8 cellular contexts compared by ENCODE assay signal in genomic region chr5:177491429-177491945, GRCh38. TPM values are rescaled to one million over a fixed set of nuclear protein-coding genes. Genes with fewer than 3 reads are reported as not detected.
DNase-seq lines count a peak whose midpoint lies in the region; ATAC-seq, FAIRE-seq and TF ChIP-seq lines count a peak whose summit lies in the region.

No MANE protein-coding gene starts in this region.

- peak; percentile 67 for TF ChIP-seq CTCF in foreskin fibroblast (IDR thresholded peaks at IDR 0.05; ENCODE audit: low read depth, low read length)

- no peak for ATAC-seq in HG03175 (IDR thresholded peaks at IDR 0.05; ENCODE audit: unreplicated experiment)

- H3K4me3 ChIP-seq in foreskin fibroblast (ENCODE audit: low read depth in 1 of 2, low read length in 2 of 2), result no peak overlapping the region

- peak; percentile 28 for DNase-seq in ACHN
- no peak for DNase-seq in GM12892 (ENCODE audit: insufficient read length)
- peak; percentile 41 for DNase-seq in SKM-1 treated with dmso at 0.1 percent for 144 hours (lab: John Stamatoyannopoulos, UW; ENCODE audit: unreplicated experiment)
- peak in 1 of 2 donors; percentile 62 for DNase-seq in foreskin fibroblast
- DNase-seq in stimulated activated CD8-positive, alpha-beta memory T cell treated with anti-CD3 and anti-CD28 coated beads, Interleukin-4, amount 100 ng/mL, for 48 hours, result peak; percentile 69
- no peak for DNase-seq in globus pallidus (ENCODE audit: low spot score)
- no peak for DNase-seq in AML-193 (lab: John Stamatoyannopoulos, UW)

- peak; percentile 21; the same call in 1 of the 2 replicates for TF ChIP-seq POLR2A in GM12892 (IDR thresholded peaks at IDR 0.05; ENCODE audit: low read depth, low read length)

- no peak for FAIRE-seq in GM12892 (lab: Jason Lieb, UNC)

- in situ Hi-C loops in ACHN (cut with HindIII; ENCODE audit: low pct_ligation_motif_present, low pct_unique_long_range_greater_than_20kb, low sequenced_read_pairs), result no loop called here

RNA-seq across cellular contexts. Expression of gene PDLIM7, which starts 5.9 kb away (rescaled TPM):
- 12.2 TPM for polyA plus RNA-seq in GM12892 (2012; ENCODE audit: missing spikeins)

RNA-seq across cellular contexts. Expression of gene DBN1, which starts 18.1 kb away (rescaled TPM):
- 6.8 TPM for polyA plus RNA-seq in GM12892 (2012; ENCODE audit: missing spikeins)

RNA-seq across cellular contexts. Expression of gene DOK3, which starts 18.1 kb away (rescaled TPM):
- 27.7 TPM for polyA plus RNA-seq in GM12892 (2012; ENCODE audit: missing spikeins)

RNA-seq across cellular contexts. Expression of gene DDX41, which starts 25.3 kb away (rescaled TPM):
- 112 TPM for polyA plus RNA-seq in GM12892 (2012; ENCODE audit: missing spikeins)

RNA-seq across cellular contexts. Expression of gene PRR7, which starts 44.9 kb away (rescaled TPM):
- 0.34 TPM for polyA plus RNA-seq in GM12892 (2012; ENCODE audit: missing spikeins)

Comparison
In these comparisons a context has a peak if more than half of its experiments do, and no peak if none do; other contexts are left out.
1. DNase-seq: peak in ACHN (single experiment), SKM-1 treated with dmso at 0.1 percent for 144 hours (single experiment) and stimulated activated CD8-positive, alpha-beta memory T cell treated with anti-CD3 and anti-CD28 coated beads, Interleukin-4, amount 100 ng/mL, for 48 hours (single experiment); none in GM12892 (single experiment), globus pallidus (single experiment) and AML-193 (0 of 2).